In the genomic region with DNA sequence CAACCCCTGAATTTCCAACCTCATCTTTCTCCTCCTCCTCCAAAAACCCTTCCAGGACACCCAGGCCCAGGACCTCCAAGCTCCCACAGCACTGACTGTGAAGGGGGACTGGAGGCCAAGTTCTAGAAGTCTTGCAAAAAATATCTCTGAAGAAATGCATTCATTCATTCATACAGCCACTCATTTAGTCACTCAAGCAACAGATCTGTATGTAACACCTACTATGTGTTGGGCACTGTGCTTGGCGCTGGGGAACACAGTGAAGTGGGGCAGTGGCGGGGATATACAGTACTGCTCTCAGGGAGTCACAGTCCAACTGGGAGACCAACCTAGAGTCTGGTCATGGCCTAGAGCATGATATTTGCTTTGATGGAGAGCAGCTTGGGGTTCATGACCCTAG, we compare ENCODE assay signal across 11 cellular contexts. TPM values are rescaled to one million over a fixed set of nuclear protein-coding genes. Genes with fewer than 3 reads are reported as not detected.
A peak's percentile ranks its signal among the peaks of the same experiment; 100 is the strongest.
DNase-seq lines count a peak whose midpoint lies in the region; ATAC-seq, FAIRE-seq and TF ChIP-seq lines count a peak whose summit lies in the region.
"Had no signal": no experiment of that assay in that cellular context is flagged by ENCODE, and none has a peak within 500 bp of the region (broad histone marks: within the 10 kb centered on the region; RNA-seq: fewer than 3 reads in every experiment).

No MANE protein-coding gene starts in this region.

- TF ChIP-seq EP300 in K562 (IDR thresholded peaks at IDR 0.05; ENCODE audit: low read length), result no peak

- H3K27ac ChIP-seq in CD4-positive, alpha-beta memory T cell (ENCODE audit: low read depth, low read length), result peak overlapping the region; percentile 51
- H3K27ac ChIP-seq in K562 (ENCODE audit: extremely low read depth, low read depth, low read length) (no peak overlapping the region), neuronal stem cell (replicated peaks; ENCODE audit: low read length) (no peak overlapping the region)
- H3K27ac ChIP-seq: SJSA1 had no signal

- H3K27me3 Mint-ChIP-seq in CD4-positive, alpha-beta memory T cell, result no peaks in the 10 kb centered on the region
- H3K27me3 Mint-ChIP-seq in IgD-negative memory B cell, result peaks cover 2% of the 10 kb centered on the region
- no peaks in the 10 kb centered on the region for H3K27me3 Mint-ChIP-seq in neural crest cell (ENCODE audit: low read depth)

- H3K9me3 ChIP-seq in CD4-positive, alpha-beta memory T cell (ENCODE audit: control insufficient read depth in 1 of 2, low read length in 2 of 2), result no peaks in the 10 kb centered on the region
- no peaks in the 10 kb centered on the region for H3K9me3 ChIP-seq in K562 (replicated peaks; ENCODE audit: control insufficient read depth, insufficient read depth, low read depth, low read length)
- peaks cover 0 to 4% of the 10 kb centered on the region in 2 donors for H3K9me3 ChIP-seq in neuronal stem cell (replicated peaks in 1 of 2; ENCODE audit: control insufficient read depth in 2 of 2, insufficient read depth in 1 of 2, low read depth in 1 of 2, low read length in 2 of 2)

- no peak overlapping the region for H3K4me2 ChIP-seq in K562 (ENCODE audit: insufficient read depth, low read length)
- H3K4me2 ChIP-seq in neuronal stem cell (ENCODE audit: insufficient read depth, low read length, poor library complexity, severe bottlenecking), result no peak overlapping the region

- peak overlapping the region; percentile 54 to 88 (median 72) for H3K4me3 Mint-ChIP-seq in CD4-positive, alpha-beta memory T cell
- H3K4me3 Mint-ChIP-seq in IgD-negative memory B cell, result peak overlapping the region; percentile 63 to 91 (median 70)
- no peak overlapping the region for H3K4me3 Mint-ChIP-seq in neural crest cell

- DNase-seq in CD4-positive, alpha-beta memory T cell, result no peak
- DNase-seq in K562 (ENCODE audit: extremely low read depth in 1 of 4, low spot score in 3 of 4) (no peak), neural crest cell (ENCODE audit: low read depth, low spot score) (no peak), mesenteric fat pad (ENCODE audit: low spot score) (no peak), neuronal stem cell (ENCODE audit: low spot score) (no peak)
- DNase-seq: midbrain, NCI-H2171 treated with DMSO at 0.1 percent for 48 hours had no signal

- H2AFZ ChIP-seq in K562 (ENCODE audit: low read depth, low read length) (no peak overlapping the region), neuronal stem cell (ENCODE audit: low read length) (no peak overlapping the region)

- POLR2A ChIA-PET in CD4-positive, alpha-beta memory T cell (lab: Charles Lee; ENCODE audit: partially characterized antibody), result interaction anchor here (3.9 to 50.6 kb wide), 3 partner anchors 13 to 58 kb away, joined by 40 to 1713 read pairs (median 1713); a partner anchor contains a TSS
- POLR2A ChIA-PET in K562 (lab: Yijun Ruan, JAX), result interaction anchor here (0.7 to 3.2 kb wide), 4 partner anchors 11 to 31 kb away, joined by 4 to 16 read pairs (median 4); a partner anchor contains a TSS

- H3K79me1 ChIP-seq in neuronal stem cell (ENCODE audit: low read depth, low read length), result no peaks in the 10 kb centered on the region

- no peaks in the 10 kb centered on the region for H4K20me1 ChIP-seq in K562 (replicated peaks; ENCODE audit: control insufficient read depth, insufficient read depth, low read length)

- H3K4me3 ChIP-seq in CD4-positive, alpha-beta memory T cell (ENCODE audit: low read length in 2 of 2), result peak overlapping the region in 1 of 2 donors; percentile 17
- no peak overlapping the region for H3K4me3 ChIP-seq in K562
- H3K4me3 ChIP-seq in neuronal stem cell (ENCODE audit: low read length in 2 of 2), result no peak overlapping the region
- H3K4me3 ChIP-seq: SJSA1 had no signal

- peaks cover 0 to 7% (median 0%) of the 10 kb centered on the region in 8 donors for H3K9me3 Mint-ChIP-seq in CD4-positive, alpha-beta memory T cell
- H3K9me3 Mint-ChIP-seq in IgD-negative memory B cell (peaks cover 0 to 2% (median 0%) of the 10 kb centered on the region in 3 donors), neural crest cell (no peaks in the 10 kb centered on the region)

- H3K27ac Mint-ChIP-seq in CD4-positive, alpha-beta memory T cell, result peak overlapping the region; percentile 92 to 99 (median 97)
- H3K27ac Mint-ChIP-seq in IgD-negative memory B cell (peak overlapping the region; percentile 78 to 97 (median 81)), neural crest cell (ENCODE audit: unreplicated experiment) (peak overlapping the region; percentile 89)

- no peak for TF ChIP-seq POLR2A in K562 (conservative IDR thresholded peaks at IDR 0.05)

- H2BK15ac ChIP-seq in neuronal stem cell (ENCODE audit: low read length), result no peak overlapping the region

- no peaks in the 10 kb centered on the region for H3K27me3 ChIP-seq in CD4-positive, alpha-beta memory T cell (ENCODE audit: insufficient read depth, low read length)
- H3K27me3 ChIP-seq in K562 (ENCODE audit: control insufficient read depth in 2 of 2, insufficient read depth in 2 of 2, low read length in 2 of 2) (no peaks in the 10 kb centered on the region; a peak in 1 of 5 replicates), neuronal stem cell (ENCODE audit: control insufficient read depth in 3 of 3, insufficient read depth in 3 of 3, low read depth in 1 of 3, low read length in 3 of 3) (peaks cover 0 to 7% (median 0%) of the 10 kb centered on the region in 3 experiments)
- H3K27me3 ChIP-seq: SJSA1 had no signal

- H3K9me1 ChIP-seq in K562 (ENCODE audit: control insufficient read depth, insufficient read depth, low read length), result no peaks in the 10 kb centered on the region

- 73% methylated on average over 2 of the region's 2 CpGs for WGBS in K562 (ENCODE audit: insufficient coverage, low coverage, missing lambda C conversion rate)
- WGBS in neuronal stem cell (ENCODE audit: extremely low coverage in 2 of 2, insufficient read length in 2 of 2, insufficient replicate concordance in 1 of 2), 2 donors, result no CpG with 5 or more reads among the region's 2 CpGs

- H4K91ac ChIP-seq in neuronal stem cell (ENCODE audit: low read depth, low read length, poor library complexity), result no peak overlapping the region

- ATAC-seq in K562, result no peak
- no peak for ATAC-seq in HG03469 (IDR thresholded peaks at IDR 0.05; ENCODE audit: unreplicated experiment)

- no peak overlapping the region for H3K18ac ChIP-seq in neuronal stem cell (ENCODE audit: low read length)

- H2BK5ac ChIP-seq in neuronal stem cell (ENCODE audit: low read length), result no peak overlapping the region

- no peak for TF ChIP-seq RAD21 in K562 (CRISPR knock-in tag; conservative IDR thresholded peaks at IDR 0.05 in 1 of 2, IDR thresholded peaks at IDR 0.05 in 1 of 2)

- H2BK120ac ChIP-seq in neuronal stem cell (ENCODE audit: low read depth, low read length), result no peak overlapping the region

- no peaks in the 10 kb centered on the region for H3K36me3 ChIP-seq in CD4-positive, alpha-beta memory T cell (ENCODE audit: insufficient read depth, low read length)
- H3K36me3 ChIP-seq in K562 (ENCODE audit: control insufficient read depth, insufficient read depth, low read length) (no peaks in the 10 kb centered on the region), neuronal stem cell (replicated peaks in 1 of 2; ENCODE audit: control insufficient read depth in 2 of 2, insufficient read depth in 2 of 2, low read length in 2 of 2) (no peaks in the 10 kb centered on the region)
- H3K36me3 ChIP-seq: SJSA1 had no signal

- H2BK12ac ChIP-seq in neuronal stem cell (ENCODE audit: low read length), result no peak overlapping the region

- in situ Hi-C loops in K562 (cut with MboI), result no loop called here

- no peak overlapping the region for H3K14ac ChIP-seq in neuronal stem cell (ENCODE audit: low read length)

- H3K9ac ChIP-seq in K562 (ENCODE audit: insufficient read depth in 1 of 2, low read depth in 2 of 2, low read length in 2 of 2) (no peak overlapping the region), neuronal stem cell (ENCODE audit: low read depth, low read length, poor library complexity) (no peak overlapping the region)

- FAIRE-seq in K562 (lab: Jason Lieb, UNC), result no peak
- FAIRE-seq: HTR-8/SVneo had no signal

- peaks cover 96% of the 10 kb centered on the region for H3K4me1 ChIP-seq in CD4-positive, alpha-beta memory T cell (ENCODE audit: insufficient read depth, low read length)
- H3K4me1 ChIP-seq in K562 (replicated peaks in 1 of 2; ENCODE audit: control insufficient read depth in 2 of 2, insufficient read depth in 2 of 2, low read length in 2 of 2) (peaks cover 20 to 28% of the 10 kb centered on the region in 2 experiments), neuronal stem cell (ENCODE audit: control insufficient read depth in 2 of 2, insufficient read depth in 1 of 2, low read depth in 1 of 2, low read length in 2 of 2) (peaks cover 3 to 7% of the 10 kb centered on the region in 2 donors)

- no peak for TF ChIP-seq CTCF in K562 (IDR thresholded peaks at IDR 0.05 in 2 of 3, conservative IDR thresholded peaks at IDR 0.05 in 1 of 3; ENCODE audit: insufficient read depth in 2 of 3, low read depth in 1 of 3, low read length in 3 of 3)
- TF ChIP-seq CTCF in neural crest cell (conservative IDR thresholded peaks at IDR 0.05), result no peak

- intact Hi-C loops in CD4-positive, alpha-beta memory T cell (cut with micrococcal nuclease), result no loop called here
- intact Hi-C loops in K562 (cut with micrococcal nuclease), result no loop called here

- no peaks in the 10 kb centered on the region for H3K36me3 Mint-ChIP-seq in CD4-positive, alpha-beta memory T cell
- H3K36me3 Mint-ChIP-seq in IgD-negative memory B cell (no peaks in the 10 kb centered on the region), neural crest cell (ENCODE audit: low read depth) (no peaks in the 10 kb centered on the region)

- H3K4ac ChIP-seq in neuronal stem cell (ENCODE audit: low read length), result no peak overlapping the region

- H4K8ac ChIP-seq in neuronal stem cell (ENCODE audit: low read depth, low read length), result no peak overlapping the region

- no peak overlapping the region for H3K23ac ChIP-seq in neuronal stem cell (ENCODE audit: low read depth, low read length, poor library complexity)

- BruUV-seq in K562 (replicated peaks; lab: Mats Ljungman, UMichigan), result no TSS peak

- peaks cover 70 to 93% (median 84%) of the 10 kb centered on the region in 4 donors for H3K4me1 Mint-ChIP-seq in CD4-positive, alpha-beta memory T cell
- H3K4me1 Mint-ChIP-seq in IgD-negative memory B cell (peaks cover 51 to 80% (median 70%) of the 10 kb centered on the region in 3 donors), neural crest cell (peaks cover 16% of the 10 kb centered on the region)

- CTCF ChIA-PET in CD4-positive, alpha-beta memory T cell (lab: Charles Lee; ENCODE audit: partially characterized antibody), result interaction anchor here (0.9 to 8.5 kb wide), 8 partner anchors 8 to 26 kb away, joined by 4 to 79 read pairs (median 14); a partner anchor contains a TSS
- CTCF ChIA-PET in K562 (lab: Yijun Ruan, JAX; ENCODE audit: low intra/inter-chr PET ratio), result no interaction called here

- H2AK5ac ChIP-seq in neuronal stem cell (ENCODE audit: low read depth, low read length), result no peak overlapping the region

- H3K79me2 ChIP-seq in K562 (ENCODE audit: control insufficient read depth, insufficient read depth, low read length), result no peaks in the 10 kb centered on the region

RNA-seq across cellular contexts. Expression of a gene that starts 15.3 kb away (rescaled TPM):
- 100 to 1,000 TPM; 111 TPM for total RNA-seq in CD4-positive, alpha-beta memory T cell
- 100 to 1,000 TPM; 150 to 201 TPM for polyA plus RNA-seq in CD4-positive, alpha-beta memory T cell
- polyA plus RNA-seq in IgD-negative memory B cell (117 TPM), K562 (2011; rRNA removed) (36.0 and 48.1 TPM in 2 replicates), K562 (2014; fragmentation: Illumina TruSeq; extraction: Trizol) (40.9 and 48.0 TPM in 2 replicates), K562 (2014; fragmentation: Nextera tagmentation; extraction: Ambion mirVana) (1 to 10 TPM; 8.8 to 9.0 TPM), K562 (2014; rRNA removed) (43.7 and 47.2 TPM in 2 replicates)
- 26.1 and 74.5 TPM in 2 replicates for total RNA-seq in K562 (2011; cell fraction: chromatin; rRNA removed; ENCODE audit: low replicate concordance)
- total RNA-seq in K562 (2011; cell fraction: nucleolus; rRNA removed), result 83.4 and 97.6 TPM in 2 replicates
- total RNA-seq in K562 (2011; cell fraction: nucleoplasm; rRNA removed), result 68.4 and 69.2 TPM in 2 replicates
- total RNA-seq in K562 (2014; rRNA removed) (40.8 and 54.1 TPM in 2 replicates), K562 (2014; rRNA removed; fragmentation: Illumina TruSeq; extraction: Trizol) (17.5 and 22.7 TPM in 2 replicates), K562 (2015; rRNA removed; fragmentation: Illumina TruSeq; extraction: Trizol) (21.7 and 23.1 TPM in 2 replicates), K562 (2021) (91.3 and 91.6 TPM in 2 replicates), neural crest cell (3.1 and 3.3 TPM in 2 replicates), mesenteric fat pad (95.6 TPM)
- 54.9 and 115 TPM in 2 replicates for polyA plus RNA-seq in K562 (2011; cell fraction: cytosol; rRNA removed)
- polyA plus RNA-seq in K562 (2011; cell fraction: nucleus; rRNA removed), result 12.4 and 19.5 TPM in 2 replicates
- polyA plus RNA-seq in K562 (2012), result 37.7 and 41.4 TPM in 2 replicates
- polyA minus RNA-seq in K562 (2011; rRNA and poly(A)+ RNA removed), result 19.0 and 26.6 TPM in 2 replicates
- 46.3 and 70.4 TPM in 2 replicates for polyA minus RNA-seq in K562 (2011; cell fraction: cytosol; rRNA and poly(A)+ RNA removed)
- 13.3 and 24.2 TPM in 2 replicates for polyA minus RNA-seq in K562 (2011; cell fraction: nucleus; rRNA and poly(A)+ RNA removed)
- 0.73 TPM for polyA plus RNA-seq in neuronal stem cell (2013, experiment 1 of 2)
- polyA plus RNA-seq in neuronal stem cell (2013, experiment 2 of 2), result 0.68 TPM
